1 cellular context compared by ENCODE assay signal in the genomic region with DNA sequence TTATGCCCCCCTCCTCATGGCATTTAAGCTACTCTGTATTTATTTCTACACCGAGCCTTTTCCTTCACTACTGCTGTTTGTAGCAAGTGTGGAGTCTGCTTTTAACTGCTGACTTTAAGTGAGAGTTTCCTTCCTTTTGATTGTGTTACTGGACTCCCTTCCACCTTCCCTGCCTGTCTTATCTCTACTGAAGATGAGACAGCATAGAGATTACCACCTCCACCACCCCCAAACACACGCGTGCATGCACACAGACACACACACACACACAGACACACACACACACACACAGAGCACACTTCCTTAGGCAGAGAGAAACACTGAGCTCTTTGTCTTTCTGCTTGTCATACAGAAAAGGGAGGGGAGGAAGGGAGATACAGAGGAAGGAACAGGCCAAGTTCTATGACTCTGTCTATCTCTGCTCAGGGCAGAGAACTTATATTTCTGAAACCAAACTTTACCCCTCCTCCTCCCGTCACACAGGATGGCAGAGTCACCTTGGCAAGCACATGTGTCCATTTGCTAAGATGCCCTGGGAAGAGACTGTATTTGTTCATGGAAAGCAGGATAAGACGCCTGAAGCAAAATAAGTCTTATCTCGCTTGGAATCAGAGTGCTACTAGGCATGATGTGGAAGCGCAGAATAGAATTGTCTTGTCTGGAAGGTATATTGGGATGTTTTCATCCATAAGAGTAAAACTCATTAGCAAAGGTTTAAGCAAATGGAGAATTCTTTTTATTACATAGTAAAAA.
TF ChIP-seq lines count a peak whose summit lies in the region.

No MANE protein-coding gene starts in this region.

TF ChIP-seq in IMR-90, 13 proteins besides CTCF, POLR2A, EP300 and RAD21:
- TF ChIP-seq CEBPB (IDR thresholded peaks at IDR 0.05; ENCODE audit: low read depth, low read length) (no peak), BHLHE40 (IDR thresholded peaks at IDR 0.05; ENCODE audit: low read depth, low read length) (peak; percentile 49; the same call in 1 of the 2 replicates)
